In the genomic region with DNA sequence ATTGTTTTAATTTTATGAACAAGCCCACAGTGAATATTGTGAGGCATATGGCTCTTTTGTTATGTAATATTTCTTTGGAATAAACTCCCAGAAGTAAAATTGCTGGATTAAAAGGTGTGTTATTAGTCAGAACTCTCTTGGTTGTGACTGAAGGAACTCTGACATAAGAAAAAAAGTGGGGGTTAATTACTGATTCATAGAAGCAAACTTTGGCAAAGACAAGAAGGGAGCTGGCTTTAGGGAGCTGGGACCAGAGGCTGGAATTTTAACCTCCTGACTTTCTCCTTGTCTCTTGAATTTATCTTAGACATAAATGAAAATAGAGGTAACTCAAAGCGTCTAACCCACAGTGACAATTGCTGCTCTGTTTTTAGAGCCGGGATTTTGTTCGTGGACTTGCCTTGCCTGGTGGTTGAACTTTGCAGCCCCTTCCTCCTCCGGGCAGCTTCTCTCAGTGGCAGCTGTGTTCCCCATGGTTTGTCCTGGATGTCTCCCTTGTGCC, we compare ENCODE assay signal across 8 cellular contexts. TPM values are rescaled to one million over a fixed set of nuclear protein-coding genes. Genes with fewer than 3 reads are reported as not detected.
DNase-seq lines count a peak whose midpoint lies in the region; ATAC-seq and TF ChIP-seq lines count a peak whose summit lies in the region.

No MANE protein-coding gene starts in this region.

- peaks cover 52% of the 10 kb centered on the region for H3K4me1 ChIP-seq in lower lobe of right lung
- H3K4me1 ChIP-seq in vagina = peaks cover 20% of the 10 kb centered on the region

- H3K27ac ChIP-seq in C4-2B (peak overlapping the region; percentile 74), brain microvascular endothelial cell (peak overlapping the region; percentile 86), lower lobe of right lung (peak overlapping the region; percentile 93), vagina (peak overlapping the region; percentile 94)

- DNase-seq in HT1080 (ENCODE audit: low read depth) (peak; percentile 66), brain microvascular endothelial cell (no peak), lower lobe of right lung (no peak), vagina (ENCODE audit: extremely low spot score in 2 of 2) (no peak), RPMI8226 (no peak), G401 (ENCODE audit: low spot score) (no peak), NCI-H2081 (lab: John Stamatoyannopoulos, UW) (no peak)

- no peaks in the 10 kb centered on the region for H3K36me3 ChIP-seq in brain microvascular endothelial cell (replicated peaks)
- no peaks in the 10 kb centered on the region for H3K36me3 ChIP-seq in lower lobe of right lung
- H3K36me3 ChIP-seq in vagina = no peaks in the 10 kb centered on the region

- H3K9me3 ChIP-seq in lower lobe of right lung = no peaks in the 10 kb centered on the region
- H3K9me3 ChIP-seq in vagina = no peaks in the 10 kb centered on the region

- H3K4me3 ChIP-seq in brain microvascular endothelial cell (ENCODE audit: low read depth, low read length) (peak overlapping the region; percentile 69), lower lobe of right lung (peak overlapping the region; percentile 68), vagina (peak overlapping the region; percentile 70 to 77)

- TF ChIP-seq CTCF in C4-2B (conservative IDR thresholded peaks at IDR 0.05) (no peak), brain microvascular endothelial cell (IDR thresholded peaks at IDR 0.05; ENCODE audit: low read depth, low read length, missing control alignments) (no peak), lower lobe of right lung (IDR thresholded peaks at IDR 0.05) (no peak), vagina (IDR thresholded peaks at IDR 0.05) (no peak)

- intact Hi-C loops in lower lobe of right lung (cut with DNase I) = no loop called here
- intact Hi-C loops in vagina (cut with DNase I) = no loop called here

- in situ Hi-C loops in brain microvascular endothelial cell (cut with HindIII; ENCODE audit: low pct_ligation_motif_present, low sequenced_read_pairs) = no loop called here
- in situ Hi-C loops in G401 (cut with HindIII; ENCODE audit: low sequenced_read_pairs) = no loop called here

- ATAC-seq in lower lobe of right lung = peak in 1 of 2 donors; percentile 16

- TF ChIP-seq POLR2A in vagina (IDR thresholded peaks at IDR 0.05) = no peak

- H3K27me3 ChIP-seq in brain microvascular endothelial cell (replicated peaks) (no peaks in the 10 kb centered on the region), lower lobe of right lung (ENCODE audit: low read depth) (no peaks in the 10 kb centered on the region), vagina (no peaks in the 10 kb centered on the region)

RNA-seq across cellular contexts. Expression of a gene that starts 27.9 kb away (rescaled TPM):
- 12.9 and 14.4 TPM in 2 replicates for total RNA-seq in HT1080 (2014; rRNA removed; shearing (Covaris generic))
- 5.7 and 6.3 TPM in 2 replicates for polyA plus RNA-seq in HT1080 (2015; cell fraction: cytosol; rRNA removed)
- polyA plus RNA-seq in HT1080 (2015; cell fraction: nucleus; rRNA removed) = 7.4 and 10.4 TPM in 2 replicates
- total RNA-seq in lower lobe of right lung = 100 TPM
- total RNA-seq in vagina = 13.0 TPM
- not detected in 2 replicates for total RNA-seq in G401 (2014; rRNA removed; shearing (Covaris generic))

Comparison
In these comparisons a context has a peak if more than half of its experiments do, and no peak if none do; other contexts are left out.
1. RNA of a gene that starts 27.9 kb away (total RNA-seq): 100 TPM in lower lobe of right lung (single experiment), 12.9 to 14.4 TPM in HT1080 and 13.0 TPM in vagina (single experiment); not detected in G401; every median in the first group is over 10 times any median in the second.
2. Peak in every context shown above with its lines, with median percentiles within 50 percentile points of each other: H3K27ac ChIP-seq and H3K4me3 ChIP-seq.